Comparison of ENCODE assay signal across 26 cellular contexts in genomic region chr14:97948841-97949240, GRCh38.
"Had no signal": no experiment of that assay in that cellular context is flagged by ENCODE, and none has a peak within 500 bp of the region (broad histone marks: within the 10 kb centered on the region; RNA-seq: fewer than 3 reads in every experiment).

No MANE protein-coding gene starts in this region.

- H3K36me3 Mint-ChIP-seq: naive B cell had no signal

- ATAC-seq: effector memory CD8-positive, alpha-beta T cell; left cardiac atrium; left ventricle myocardium superior; right cardiac atrium had no signal

- H3K4me3 Mint-ChIP-seq: central memory CD8-positive, alpha-beta T cell; effector memory CD8-positive, alpha-beta T cell; naive B cell; nephron had no signal

- DNase-seq: cortex of kidney; dorsolateral prefrontal cortex; effector memory CD8-positive, alpha-beta T cell; foreskin fibroblast; head of caudate nucleus; hippocampal formation; kidney; left cardiac atrium; left ventricle myocardium superior; mesenchymal stem cell; naive B cell; ovary; small intestine; stimulated activated CD4-positive, alpha-beta T cell treated with anti-CD3 and anti-CD28 coated beads, Interleukin-12 subunit alpha, Interleukin-12 subunit beta, amount 100 ng/mL, for 4 hours; stimulated activated naive CD4-positive, alpha-beta T cell; stomach; substantia nigra; transverse colon had no signal

- H3K27me3 Mint-ChIP-seq: central memory CD8-positive, alpha-beta T cell; effector memory CD8-positive, alpha-beta T cell; naive B cell had no signal

- H3K27me3 ChIP-seq: esophagus muscularis mucosa, ovary, transverse colon had no signal

- H3K4me3 ChIP-seq: dorsolateral prefrontal cortex, esophagus muscularis mucosa, lung, ovary, stomach, thoracic aorta, transverse colon had no signal

- H3K36me3 ChIP-seq: esophagus muscularis mucosa, ovary, stomach, thoracic aorta, transverse colon had no signal

- H3K4me1 Mint-ChIP-seq: naive B cell, nephron had no signal

- H3K9me3 Mint-ChIP-seq: central memory CD8-positive, alpha-beta T cell; effector memory CD8-positive, alpha-beta T cell; nephron had no signal

- H3K9me3 ChIP-seq: esophagus muscularis mucosa, ovary, stomach, thoracic aorta, transverse colon had no signal

- H3K4me1 ChIP-seq: esophagus muscularis mucosa, stomach, transverse colon had no signal

- H3K27ac Mint-ChIP-seq: effector memory CD8-positive, alpha-beta T cell; naive B cell; nephron; progenitor cell of endocrine pancreas had no signal

- H3K27ac ChIP-seq: dorsolateral prefrontal cortex, epithelial cell of prostate, esophagus muscularis mucosa, ovary, stomach, thoracic aorta, transverse colon had no signal
